ENCODE assay signal across 29 cellular contexts in the genomic region with DNA sequence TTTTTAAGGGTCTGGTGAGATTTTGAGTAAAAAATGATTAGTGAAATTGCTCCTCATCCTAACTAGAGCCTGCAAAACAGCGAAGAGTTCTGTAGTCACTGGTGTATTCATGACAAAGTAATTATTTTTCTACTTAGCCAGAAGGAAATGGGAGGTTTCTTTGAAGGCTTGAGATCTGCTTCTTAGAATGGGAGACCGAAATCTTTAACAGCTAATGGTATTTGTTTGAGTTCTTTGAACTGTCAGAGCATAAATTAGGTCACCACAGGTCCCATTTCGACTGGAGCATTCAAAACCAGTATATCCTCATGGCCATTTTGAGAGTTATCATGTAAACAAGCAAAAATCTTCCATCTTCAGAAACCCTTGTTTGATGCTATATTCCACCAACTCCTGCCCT.
"Had no signal": no experiment of that assay in that cellular context is flagged by ENCODE, and none has a peak within 500 bp of the region (broad histone marks: within the 10 kb centered on the region; RNA-seq: fewer than 3 reads in every experiment).

No MANE protein-coding gene starts in this region.

- ATAC-seq: effector memory CD8-positive, alpha-beta T cell; esophagus mucosa; foreskin keratinocyte; gastrocnemius medialis; gastroesophageal sphincter; heart left ventricle; heart right ventricle had no signal

- FAIRE-seq: colon, endometrium, endothelial cell of umbilical vein, frontal cortex had no signal

- DNase-seq: colonic mucosa; cortex of kidney; dermis blood vessel endothelial cell; dorsolateral prefrontal cortex; effector CD4-positive, alpha-beta T cell; effector CD8-positive, alpha-beta T cell; effector memory CD4-positive, alpha-beta T cell; effector memory CD8-positive, alpha-beta T cell; endodermal cell; erythroblast; esophagus squamous epithelium; foreskin fibroblast; foreskin keratinocyte; foreskin melanocyte; gastrocnemius medialis; glutamatergic neuron; head of caudate nucleus; heart left ventricle; heart right ventricle had no signal

- H3K27ac Mint-ChIP-seq: dendritic cell treated with granulocyte-macrophage colony-stimulating factor and Interleukin-4, amounts not matched to agents 40 ng/mL and 50 ng/mL, for 4 days; effector memory CD8-positive, alpha-beta T cell; endodermal cell had no signal

- H3K4me1 Mint-ChIP-seq: endodermal cell had no signal

- H3K27me3 Mint-ChIP-seq: dendritic cell treated with granulocyte-macrophage colony-stimulating factor and Interleukin-4, amounts not matched to agents 40 ng/mL and 50 ng/mL, for 4 days had no signal

- H3K4me3 Mint-ChIP-seq: dendritic cell treated with granulocyte-macrophage colony-stimulating factor and Interleukin-4, amounts not matched to agents 40 ng/mL and 50 ng/mL, for 4 days; effector memory CD8-positive, alpha-beta T cell; endodermal cell had no signal

- H3K27me3 ChIP-seq: colonic mucosa, dorsolateral prefrontal cortex, esophagus muscularis mucosa, esophagus squamous epithelium, foreskin keratinocyte, gastrocnemius medialis, gastroesophageal sphincter, heart left ventricle, heart right ventricle had no signal

- H3K4me1 ChIP-seq: colonic mucosa, esophagus muscularis mucosa, esophagus squamous epithelium, foreskin keratinocyte, gastrocnemius medialis, gastroesophageal sphincter had no signal

- H3K9me3 ChIP-seq: colonic mucosa, gastrocnemius medialis, gastroesophageal sphincter had no signal

- H3K36me3 ChIP-seq: colonic mucosa, esophagus muscularis mucosa, esophagus squamous epithelium, gastrocnemius medialis, gastroesophageal sphincter, heart left ventricle, heart right ventricle had no signal

- H3K27ac ChIP-seq: colonic mucosa, coronary artery, dorsolateral prefrontal cortex, epithelial cell of prostate, esophagus muscularis mucosa, esophagus squamous epithelium, foreskin keratinocyte, gastrocnemius medialis, gastroesophageal sphincter, heart left ventricle, heart right ventricle had no signal

- H3K4me3 ChIP-seq: colonic mucosa, coronary artery, dorsolateral prefrontal cortex, esophagus muscularis mucosa, esophagus squamous epithelium, gastrocnemius medialis, gastroesophageal sphincter, heart left ventricle, heart right ventricle had no signal
